Comparison of ENCODE assay signal across 9 cellular contexts in genomic region chr1:115138973-115139372, GRCh38. TPM values are rescaled to one million over a fixed set of nuclear protein-coding genes. Genes with fewer than 3 reads are reported as not detected.
DNase-seq lines count a peak whose midpoint lies in the region; ATAC-seq and TF ChIP-seq lines count a peak whose summit lies in the region.
"Had no signal": no experiment of that assay in that cellular context is flagged by ENCODE, and none has a peak within 500 bp of the region (broad histone marks: within the 10 kb centered on the region; RNA-seq: fewer than 3 reads in every experiment).

No MANE protein-coding gene starts in this region.

- no peak overlapping the region for H2AK5ac ChIP-seq in trophoblast cell (ENCODE audit: low read length)

- H3K79me1 ChIP-seq in trophoblast cell (ENCODE audit: low read length), result peaks cover 20% of the 10 kb centered on the region

- intact Hi-C loops in HCT116 (cut with micrococcal nuclease), result loop anchor here (1.0 to 5.0 kb wide), 5 partner anchors 324 to 623 kb away; no protein-coding TSS in a partner anchor

- peak overlapping the region; percentile 83 for H2AFZ ChIP-seq in HCT116 (ENCODE audit: low read depth, low read length, poor library complexity, severe bottlenecking)
- H2AFZ ChIP-seq in trophoblast cell (ENCODE audit: insufficient read depth, low read length, poor library complexity), result peak overlapping the region; percentile 1

- peak overlapping the region; percentile 20 for H3K4me3 Mint-ChIP-seq in activated naive CD4-positive, alpha-beta T cell treated with anti-CD3 and anti-CD28 coated beads, Interleukin-2, amount 10 ng/mL, durations not matched to agents 7 days and 5 days

- peak; percentile 95 for DNase-seq in ELR (ENCODE audit: low read depth)
- DNase-seq in HCT116 (ENCODE audit: low read depth, low spot score), result peak; percentile 84
- peak; percentile 72 for DNase-seq in NCI-H1048 (lab: John Stamatoyannopoulos, UW)
- peak; percentile 48 for DNase-seq in SK-N-MC (ENCODE audit: low read depth, low spot score)
- DNase-seq in activated naive CD4-positive, alpha-beta T cell treated with anti-CD3 and anti-CD28 coated beads, Interleukin-2, amount 10 ng/mL, durations not matched to agents 7 days and 5 days, result peak; percentile 73
- DNase-seq in glomerular endothelial cell (ENCODE audit: extremely low read depth, low read depth, low spot score), result peak; percentile 68
- DNase-seq in trophoblast cell, result peak; percentile 92 to 97
- DNase-seq in upper lobe of left lung, result peak in 1 of 2 donors; percentile 88

- BruUV-seq in HCT116 (replicated peaks; lab: Mats Ljungman, UMichigan), result no TSS peak

- no peaks in the 10 kb centered on the region for H3K9me3 Mint-ChIP-seq in activated naive CD4-positive, alpha-beta T cell treated with anti-CD3 and anti-CD28 coated beads, Interleukin-2, amount 10 ng/mL, durations not matched to agents 7 days and 5 days

- peaks cover 3% of the 10 kb centered on the region for H3K4me1 Mint-ChIP-seq in activated naive CD4-positive, alpha-beta T cell treated with anti-CD3 and anti-CD28 coated beads, Interleukin-2, amount 10 ng/mL, durations not matched to agents 7 days and 5 days

- H3K36me3 Mint-ChIP-seq in activated naive CD4-positive, alpha-beta T cell treated with anti-CD3 and anti-CD28 coated beads, Interleukin-2, amount 10 ng/mL, durations not matched to agents 7 days and 5 days, result no peaks in the 10 kb centered on the region

- H4K12ac ChIP-seq in trophoblast cell (ENCODE audit: low read depth, low read length), result no peak overlapping the region

- H3K23ac ChIP-seq in trophoblast cell (ENCODE audit: low read length), result no peak overlapping the region

- no peak for TF ChIP-seq EP300 in upper lobe of left lung (IDR thresholded peaks at IDR 0.05)

- WGBS in trophoblast cell (ENCODE audit: extremely low coverage, insufficient coverage, insufficient read length), result no CpG with 5 or more reads among the region's 13 CpGs
- 11 to 14% methylated on average over 6 to 13 of the region's 13 CpGs for WGBS in upper lobe of left lung, 2 donors

- RAD21 ChIA-PET in HCT116 (lab: Charles Lee; ENCODE audit: low non-redundant PET in 1 of 2, low total read pairs in 2 of 2, uncharacterized antibody in 2 of 2, unreplicated experiment in 2 of 2), result interaction anchor here (0.8 to 2.1 kb wide), 3 partner anchors 324 to 456 kb away, joined by 4 to 7 read pairs (median 5); no protein-coding TSS in a partner anchor

- TF ChIP-seq POLR2A in HCT116 (IDR thresholded peaks at IDR 0.05; ENCODE audit: borderline replicate concordance, extremely low read depth, insufficient read depth, insufficient read length) (no peak), upper lobe of left lung (IDR thresholded peaks at IDR 0.05) (no peak)

- peak overlapping the region; percentile 73 for H4K91ac ChIP-seq in trophoblast cell (ENCODE audit: low read depth, low read length)

- H3K27ac Mint-ChIP-seq in activated naive CD4-positive, alpha-beta T cell treated with anti-CD3 and anti-CD28 coated beads, Interleukin-2, amount 10 ng/mL, durations not matched to agents 7 days and 5 days, result no peak overlapping the region

- TF ChIP-seq RAD21 in HCT116 (IDR thresholded peaks at IDR 0.05; ENCODE audit: low read depth), result peak; percentile 97

- POLR2A ChIA-PET in HCT116 (lab: Charles Lee), result interaction anchor here (1.0 kb wide), 1 partner anchor 330 kb away, joined by 4 read pairs; no protein-coding TSS in a partner anchor

- CTCF ChIA-PET in HCT116 (lab: Charles Lee), result interaction anchor here (0.5 to 5.8 kb wide), 10 partner anchors 9 to 459 kb away, joined by 3 to 52 read pairs (median 8); no protein-coding TSS in a partner anchor
- CTCF ChIA-PET in activated naive CD4-positive, alpha-beta T cell treated with anti-CD3 and anti-CD28 coated beads, Interleukin-2, amount 10 ng/mL, durations not matched to agents 7 days and 5 days (lab: Charles Lee), result interaction anchor here (0.8 to 8.4 kb wide), 8 partner anchors 10 to 631 kb away, joined by 3 to 96 read pairs (median 5); no protein-coding TSS in a partner anchor

- H4K20me1 ChIP-seq in HCT116 (ENCODE audit: insufficient read depth), result no peaks in the 10 kb centered on the region

- H3K4me3 ChIP-seq in HCT116 (replicated peaks in 1 of 2; ENCODE audit: low read depth in 1 of 2, low read length in 2 of 2) (no peak overlapping the region), SK-N-MC (0 out of 2 replicates have a peak overlapping the region, but pooled peaks have one; percentile 21), trophoblast cell (ENCODE audit: low read depth, low read length) (no peak overlapping the region), upper lobe of left lung (no peak overlapping the region)
- H3K4me3 ChIP-seq: skin epidermis had no signal

- H4K8ac ChIP-seq in trophoblast cell (ENCODE audit: low read depth, low read length), result peak overlapping the region; percentile 47

- H3K4me1 ChIP-seq in HCT116 (ENCODE audit: control insufficient read depth in 1 of 2, insufficient read depth in 2 of 2, low read length in 2 of 2), result peaks cover 5 to 27% of the 10 kb centered on the region in 2 experiments; a peak in 3 of 4 replicates
- H3K4me1 ChIP-seq in trophoblast cell (ENCODE audit: control insufficient read depth in 1 of 2, insufficient read depth in 2 of 2, low read length in 2 of 2), result peaks cover 14 to 15% of the 10 kb centered on the region in 2 experiments
- peaks cover 0 to 3% (median 1%) of the 10 kb centered on the region in 4 donors for H3K4me1 ChIP-seq in upper lobe of left lung

- H3K18ac ChIP-seq in trophoblast cell (ENCODE audit: low read length), result peak overlapping the region; percentile 10

- no peak overlapping the region for H3K27ac ChIP-seq in HCT116 (ENCODE audit: low read depth, low read length)
- H3K27ac ChIP-seq in SK-N-MC, result no peak overlapping the region
- no peak overlapping the region for H3K27ac ChIP-seq in trophoblast cell (ENCODE audit: low read depth, low read length)
- H3K27ac ChIP-seq in upper lobe of left lung, result no peak overlapping the region
- H3K27ac ChIP-seq: skin epidermis had no signal

- no peak overlapping the region for H3K4ac ChIP-seq in trophoblast cell (ENCODE audit: low read depth, low read length)

- peaks cover 24% of the 10 kb centered on the region for H3K27me3 Mint-ChIP-seq in activated naive CD4-positive, alpha-beta T cell treated with anti-CD3 and anti-CD28 coated beads, Interleukin-2, amount 10 ng/mL, durations not matched to agents 7 days and 5 days

- TF ChIP-seq CTCF in HCT116 (IDR thresholded peaks at IDR 0.05 in 2 of 3, conservative IDR thresholded peaks at IDR 0.05 in 1 of 3; ENCODE audit: borderline replicate concordance in 1 of 3, insufficient read depth in 1 of 3, low read depth in 2 of 3, low read length in 2 of 3) (peak; percentile 90 to 95 (median 93)), upper lobe of left lung (IDR thresholded peaks at IDR 0.05) (peak; percentile 71 to 92 (median 82))

- peak overlapping the region; percentile 45 for H2BK120ac ChIP-seq in trophoblast cell (ENCODE audit: insufficient read depth, low read length, poor library complexity)

- no peaks in the 10 kb centered on the region for H3K27me3 ChIP-seq in HCT116 (ENCODE audit: insufficient read depth, low read length)
- no peaks in the 10 kb centered on the region for H3K27me3 ChIP-seq in trophoblast cell (ENCODE audit: insufficient read depth, low read length)
- H3K27me3 ChIP-seq in upper lobe of left lung, result no peaks in the 10 kb centered on the region

- H3K9me2 ChIP-seq in HCT116 (ENCODE audit: insufficient read depth), result no peaks in the 10 kb centered on the region

- H2BK5ac ChIP-seq in trophoblast cell (ENCODE audit: low read depth, low read length, poor library complexity), result no peak overlapping the region

- H3K9me3 ChIP-seq in HCT116 (ENCODE audit: control insufficient read depth in 1 of 2, insufficient read depth in 1 of 2, low read depth in 1 of 2, low read length in 2 of 2), result no peaks in the 10 kb centered on the region
- H3K9me3 ChIP-seq in SK-N-MC (ENCODE audit: low read depth, low read length), result no peaks in the 10 kb centered on the region
- no peaks in the 10 kb centered on the region for H3K9me3 ChIP-seq in trophoblast cell (ENCODE audit: insufficient read depth, low read depth, low read length)
- H3K9me3 ChIP-seq in upper lobe of left lung, result no peaks in the 10 kb centered on the region

- H2BK12ac ChIP-seq in trophoblast cell (ENCODE audit: low read length), result peak overlapping the region; percentile 53

- H3K9ac ChIP-seq in HCT116 (ENCODE audit: low read length) (no peak overlapping the region), SK-N-MC (ENCODE audit: insufficient read length) (no peak overlapping the region), trophoblast cell (ENCODE audit: low read length) (no peak overlapping the region)

- peak overlapping the region; percentile 33 for H3K14ac ChIP-seq in trophoblast cell (ENCODE audit: low read length)

- ATAC-seq in HCT116 (peak; percentile 97), upper lobe of left lung (ENCODE audit: low FRiP score in 2 of 2) (peak; percentile 91 to 93)

- H3K79me2 ChIP-seq in HCT116 (ENCODE audit: insufficient read depth, low read length), result no peaks in the 10 kb centered on the region
- H3K79me2 ChIP-seq in trophoblast cell (ENCODE audit: control insufficient read depth, insufficient read depth, low read length, poor library complexity), result no peaks in the 10 kb centered on the region

- peak overlapping the region; percentile 49 for H3K4me2 ChIP-seq in HCT116 (ENCODE audit: low read length)
- no peak overlapping the region for H3K4me2 ChIP-seq in trophoblast cell (ENCODE audit: low read length)

- H3K36me3 ChIP-seq in HCT116 (ENCODE audit: control insufficient read depth in 1 of 2, insufficient read depth in 2 of 2, low read length in 2 of 2) (no peaks in the 10 kb centered on the region), SK-N-MC (ENCODE audit: insufficient read depth, low read length) (no peaks in the 10 kb centered on the region), trophoblast cell (ENCODE audit: control insufficient read depth in 1 of 2, insufficient read depth in 2 of 2, low read length in 2 of 2) (no peaks in the 10 kb centered on the region), upper lobe of left lung (no peaks in the 10 kb centered on the region)

TF ChIP-seq in HCT116, 20 proteins besides CTCF, POLR2A, EP300 and RAD21 (continues in another document):
- peak; percentile 48; the same call in 1 of the 2 replicates for TF ChIP-seq CBX3 (IDR thresholded peaks at IDR 0.05; ENCODE audit: low read depth)
- TF ChIP-seq POLR2AphosphoS5 (IDR thresholded peaks at IDR 0.05; ENCODE audit: low read depth, low read length), result no peak
- no peak for TF ChIP-seq EGR1 (IDR thresholded peaks at IDR 0.05; ENCODE audit: low read depth)
- peak; percentile 44 for TF ChIP-seq YY1 (IDR thresholded peaks at IDR 0.05; ENCODE audit: extremely low read depth, insufficient replicate concordance, low read depth, low read length)
- no peak for TF ChIP-seq SP1 (IDR thresholded peaks at IDR 0.05; ENCODE audit: low read depth)

RNA-seq across cellular contexts. Expression of gene TSPAN2, which starts 49.7 kb away (rescaled TPM):
- total RNA-seq in HCT116 (2021; ENCODE audit: unreplicated experiment), result 0.98 TPM
- polyA plus RNA-seq in HCT116 (2012), result 0.15 and 0.69 TPM in 2 replicates
- 0.68 and 1.1 TPM in 2 replicates for total RNA-seq in glomerular endothelial cell
- polyA plus RNA-seq in trophoblast cell (2013), result 18.9 and 20.8 TPM in 2 replicates
- 10 to 100 TPM in 1 of 6 donors, 1 to 10 TPM in 5; 1.7 to 13.7 (median 4.5) TPM for total RNA-seq in upper lobe of left lung
